In the genomic region with DNA sequence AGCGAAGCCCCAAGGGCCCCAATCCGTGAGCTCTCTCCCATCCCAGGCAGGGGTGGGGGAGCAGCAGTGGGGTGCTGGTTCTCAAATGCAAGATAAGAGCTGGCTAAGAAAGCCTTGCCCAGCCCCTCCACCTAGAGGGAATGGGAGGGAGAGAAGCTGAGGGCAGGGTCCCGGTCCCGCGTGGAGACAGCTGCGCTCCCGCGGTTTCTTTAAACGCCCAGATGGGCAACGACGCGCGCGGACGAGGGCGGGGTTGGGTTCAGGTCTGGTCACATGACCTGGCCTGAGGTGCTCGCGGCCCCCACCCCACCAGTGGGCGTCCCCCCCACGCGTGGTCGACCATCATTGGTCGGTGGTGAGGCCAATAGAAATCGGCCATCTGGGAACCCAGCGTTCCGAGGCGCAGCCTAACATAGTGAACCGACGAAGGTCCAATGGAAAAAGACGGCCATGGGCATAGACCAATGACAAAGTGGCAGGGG, we compare ENCODE assay signal across 8 cellular contexts.
DNase-seq lines count a peak whose midpoint lies in the region; ATAC-seq lines count a peak whose summit lies in the region.

No MANE protein-coding gene starts in this region.

- ATAC-seq in GM19043 (IDR thresholded peaks at IDR 0.05; ENCODE audit: low read depth, unreplicated experiment) (peak; percentile 83), HG03378 (IDR thresholded peaks at IDR 0.05; ENCODE audit: unreplicated experiment) (peak; percentile 66)
- peak; percentile 89 to 92 for ATAC-seq in activated CD4-positive, CD25-positive, alpha-beta regulatory T cell treated with anti-CD3 and anti-CD28 coated beads, Interleukin-2, amount 50 U/mL, for 24 hours

- peak; percentile 99 for DNase-seq in AG08396 (ENCODE audit: low spot score)
- DNase-seq in NCI-H446 (lab: John Stamatoyannopoulos, UW), result peak; percentile 99 to 100
- DNase-seq in cerebellar cortex (ENCODE audit: low spot score), result peak; percentile 100
- DNase-seq in inferior parietal cortex (ENCODE audit: extremely low spot score), result peak; percentile 100
- DNase-seq in smooth muscle cell of the brain vasculature (ENCODE audit: low read depth, low spot score), result peak; percentile 99

Comparison
In these comparisons a context has a peak if more than half of its experiments do, and no peak if none do; other contexts are left out.
1. Peak in every context shown above with its lines: DNase-seq and ATAC-seq.